13 cellular contexts compared by ENCODE assay signal in genomic region chr3:114456742-114457141, GRCh38.
DNase-seq lines count a peak whose midpoint lies in the region; ATAC-seq and TF ChIP-seq lines count a peak whose summit lies in the region.
"Had no signal": no experiment of that assay in that cellular context is flagged by ENCODE, and none has a peak within 500 bp of the region (broad histone marks: within the 10 kb centered on the region; RNA-seq: fewer than 3 reads in every experiment).

No MANE protein-coding gene starts in this region.

- peaks cover 0 to 34% (median 17%) of the 10 kb centered on the region in 4 donors for H3K4me1 ChIP-seq in sigmoid colon

- H3K4me3 Mint-ChIP-seq in activated CD4-positive, alpha-beta memory T cell treated with anti-CD3 and anti-CD28 coated beads for 36 hours: no peak overlapping the region
- H3K4me3 Mint-ChIP-seq: type B pancreatic cell had no signal

- H3K27me3 ChIP-seq in sigmoid colon: no peaks in the 10 kb centered on the region

- CTCF ChIA-PET in activated CD4-positive, alpha-beta memory T cell treated with anti-CD3 and anti-CD28 coated beads for 36 hours (lab: Charles Lee): interaction anchor here (1.0 kb wide), 1 partner anchor 37 kb away, joined by 3 read pairs; no protein-coding TSS in a partner anchor

- ATAC-seq in GM19395 (IDR thresholded peaks at IDR 0.05; ENCODE audit: unreplicated experiment) (peak; percentile 77), HG02943 (IDR thresholded peaks at IDR 0.05; ENCODE audit: low read depth, unreplicated experiment) (peak; percentile 56)

- peak overlapping the region; percentile 26 for H3K4me3 ChIP-seq in GM12865 (ENCODE audit: low read depth, low read length)
- no peak overlapping the region for H3K4me3 ChIP-seq in sigmoid colon

- H3K4me1 Mint-ChIP-seq in activated CD4-positive, alpha-beta memory T cell treated with anti-CD3 and anti-CD28 coated beads for 36 hours (ENCODE audit: low read depth): peaks cover 2% of the 10 kb centered on the region

- POLR2A ChIA-PET in activated CD4-positive, alpha-beta memory T cell treated with anti-CD3 and anti-CD28 coated beads for 36 hours (lab: Charles Lee): no interaction called here

- H3K27ac ChIP-seq in sigmoid colon: no peak overlapping the region

- no peak for TF ChIP-seq POLR2A in sigmoid colon (IDR thresholded peaks at IDR 0.05)

- H3K36me3 Mint-ChIP-seq in activated CD4-positive, alpha-beta memory T cell treated with anti-CD3 and anti-CD28 coated beads for 36 hours: no peaks in the 10 kb centered on the region
- H3K36me3 Mint-ChIP-seq: type B pancreatic cell had no signal

- TF ChIP-seq CTCF in GM12865 (IDR thresholded peaks at IDR 0.05; ENCODE audit: insufficient read depth, low read depth, low read length, missing control alignments) (no peak), sigmoid colon (IDR thresholded peaks at IDR 0.05) (no peak)

- no peaks in the 10 kb centered on the region for H3K36me3 ChIP-seq in sigmoid colon

- no peaks in the 10 kb centered on the region for H3K9me3 Mint-ChIP-seq in activated CD4-positive, alpha-beta memory T cell treated with anti-CD3 and anti-CD28 coated beads for 36 hours
- H3K9me3 Mint-ChIP-seq: type B pancreatic cell had no signal

- H3K9me3 ChIP-seq in sigmoid colon: no peaks in the 10 kb centered on the region

- no peak overlapping the region for H3K27ac Mint-ChIP-seq in activated CD4-positive, alpha-beta memory T cell treated with anti-CD3 and anti-CD28 coated beads for 36 hours
- H3K27ac Mint-ChIP-seq: type B pancreatic cell had no signal

- 84% methylated on average over 4 of the region's 4 CpGs for WGBS in sigmoid colon, 2 donors

- DNase-seq in GM12865 (ENCODE audit: low read depth): peak; percentile 91
- DNase-seq in NCI-H2196 treated with DMSO at 0.1 percent for 48 hours (lab: John Stamatoyannopoulos, UW; ENCODE audit: unreplicated experiment): peak; percentile 31
- no peak for DNase-seq in DMS 273 treated with DMSO at 0.1 percent for 48 hours (lab: John Stamatoyannopoulos, UW)
- DNase-seq in hepatic stellate cell (ENCODE audit: low spot score): no peak
- no peak for DNase-seq in sigmoid colon
- DNase-seq in activated CD4-positive, alpha-beta memory T cell treated with anti-CD3 and anti-CD28 coated beads for 36 hours: no peak
- DNase-seq: activated CD4-positive, alpha-beta T cell treated with anti-CD3 and anti-CD28 coated beads, Interleukin-2, amount 50 U/mL, for 1 hour; aorta; midbrain; stimulated activated CD4-positive, alpha-beta T cell treated with anti-CD3 and anti-CD28 coated beads, Interleukin-2, amount 100 ng/mL, for 24 hours had no signal

- no peak for TF ChIP-seq EP300 in sigmoid colon (IDR thresholded peaks at IDR 0.05)

- no peaks in the 10 kb centered on the region for H3K27me3 Mint-ChIP-seq in activated CD4-positive, alpha-beta memory T cell treated with anti-CD3 and anti-CD28 coated beads for 36 hours
- H3K27me3 Mint-ChIP-seq: type B pancreatic cell had no signal

- intact Hi-C loops in sigmoid colon (cut with DNase I): loop anchor here (10.0 kb wide), 1 partner anchor 118 kb away; no protein-coding TSS in a partner anchor
- intact Hi-C loops in activated CD4-positive, alpha-beta memory T cell treated with anti-CD3 and anti-CD28 coated beads for 36 hours (cut with micrococcal nuclease): no loop called here

Comparison
In these comparisons a context has a peak if more than half of its experiments do, and no peak if none do; other contexts are left out.
1. DNase-seq: peak in GM12865 (single experiment) and NCI-H2196 treated with DMSO at 0.1 percent for 48 hours (single experiment); none in DMS 273 treated with DMSO at 0.1 percent for 48 hours (single experiment), hepatic stellate cell (single experiment), sigmoid colon (single experiment) and activated CD4-positive, alpha-beta memory T cell treated with anti-CD3 and anti-CD28 coated beads for 36 hours (single experiment).